Comparison of ENCODE assay signal across 8 cellular contexts in genomic region chr5:180072556-180072955, GRCh38. TPM values are rescaled to one million over a fixed set of nuclear protein-coding genes. Genes with fewer than 3 reads are reported as not detected.
DNase-seq lines count a peak whose midpoint lies in the region; ATAC-seq and TF ChIP-seq lines count a peak whose summit lies in the region.

No MANE protein-coding gene starts in this region.

- intact Hi-C loops in left ventricle myocardium superior (cut with micrococcal nuclease) (no loop called here), Right ventricle myocardium inferior (cut with DNase I) (loop anchor here (5.0 kb wide), 3 partner anchors 65 to 165 kb away; partner anchors contain the start of gene TBC1D9B)

- H3K27ac ChIP-seq in angular gyrus (ENCODE audit: low read depth, low read length) (peak overlapping the region; percentile 96), tibial nerve (peak overlapping the region; percentile 91 to 98 (median 96))

- TF ChIP-seq CTCF in tibial nerve (IDR thresholded peaks at IDR 0.05): no peak

- H3K27me3 ChIP-seq in mucosa of stomach (ENCODE audit: control insufficient read depth, insufficient read depth, low read length): no peaks in the 10 kb centered on the region
- H3K27me3 ChIP-seq in tibial nerve: no peaks in the 10 kb centered on the region

- no peaks in the 10 kb centered on the region for H3K36me3 ChIP-seq in mucosa of stomach (ENCODE audit: control insufficient read depth, insufficient read depth, low read length)
- no peaks in the 10 kb centered on the region for H3K36me3 ChIP-seq in tibial nerve

- 80 to 86% methylated on average over 23 to 25 of the region's 25 CpGs for WGBS in tibial nerve, 2 donors

- H3K4me1 ChIP-seq in mucosa of stomach (ENCODE audit: control insufficient read depth, insufficient read depth, low read length) (peaks cover 15% of the 10 kb centered on the region), tibial nerve (peaks cover 0 to 35% (median 18%) of the 10 kb centered on the region in 4 donors)

- DNase-seq in left ventricle myocardium superior (peak; percentile 44), Right ventricle myocardium inferior (ENCODE audit: missing footprints) (no peak), tibial nerve (ENCODE audit: low spot score in 2 of 2) (no peak), D341Med (ENCODE audit: low spot score) (no peak)

- no peak for TF ChIP-seq POLR2A in tibial nerve (IDR thresholded peaks at IDR 0.05)

- no peak for TF ChIP-seq EP300 in tibial nerve (IDR thresholded peaks at IDR 0.05)

- H3K9ac ChIP-seq in mucosa of stomach (ENCODE audit: low read length): peak overlapping the region; percentile 69

- peak overlapping the region; percentile 22 for H3K4me3 ChIP-seq in mucosa of stomach (ENCODE audit: low read length)
- peak overlapping the region in 1 of 4 donors; percentile 95 for H3K4me3 ChIP-seq in tibial nerve

- ATAC-seq in left ventricle myocardium superior (no peak), Right ventricle myocardium inferior (no peak), HG03571 (IDR thresholded peaks at IDR 0.05; ENCODE audit: unreplicated experiment) (no peak), HG03280 (IDR thresholded peaks at IDR 0.05; ENCODE audit: unreplicated experiment) (no peak)

- H3K9me3 ChIP-seq in mucosa of stomach (ENCODE audit: control insufficient read depth, low read length) (no peaks in the 10 kb centered on the region), tibial nerve (peaks cover 0 to 5% (median 0%) of the 10 kb centered on the region in 4 donors)

RNA-seq across cellular contexts. Expression of gene RNF130, which starts 1.0 kb away (rescaled TPM):
- total RNA-seq in left ventricle myocardium superior (46.8 TPM), Right ventricle myocardium inferior (51.2 TPM), tibial nerve (100 to 1,000 TPM; 121 to 150 (median 143) TPM)
